In genomic region chr6:169940554-169941290, GRCh38 we compare ENCODE assay signal across 12 cellular contexts.
DNase-seq lines count a peak whose midpoint lies in the region; TF ChIP-seq lines count a peak whose summit lies in the region.
"Had no signal": no experiment of that assay in that cellular context is flagged by ENCODE, and none has a peak within 500 bp of the region (broad histone marks: within the 10 kb centered on the region; RNA-seq: fewer than 3 reads in every experiment).

No MANE protein-coding gene starts in this region.

- no peak overlapping the region for H4K12ac ChIP-seq in trophoblast cell (ENCODE audit: low read depth, low read length)

- H3K27me3 ChIP-seq in trophoblast cell (ENCODE audit: insufficient read depth, low read length) = no peaks in the 10 kb centered on the region
- H3K27me3 ChIP-seq in effector memory CD4-positive, alpha-beta T cell (replicated peaks; ENCODE audit: control insufficient read depth, insufficient read depth, low read length, poor library complexity, severe bottlenecking) = no peaks in the 10 kb centered on the region

- no peak overlapping the region for H3K9ac ChIP-seq in trophoblast cell (ENCODE audit: low read length)

- WGBS in trophoblast cell (ENCODE audit: extremely low coverage, insufficient coverage, insufficient read length) = no CpG with 5 or more reads among the region's 22 CpGs

- H3K36me3 ChIP-seq in HEK293 (ENCODE audit: control insufficient read depth in 2 of 2, insufficient read depth in 1 of 2, low read length in 2 of 2) = no peaks in the 10 kb centered on the region
- H3K36me3 ChIP-seq in trophoblast cell (ENCODE audit: control insufficient read depth in 1 of 2, insufficient read depth in 2 of 2, low read length in 2 of 2) = no peaks in the 10 kb centered on the region
- no peaks in the 10 kb centered on the region for H3K36me3 ChIP-seq in effector memory CD4-positive, alpha-beta T cell (ENCODE audit: control insufficient read depth, insufficient read depth, low read length)

- H3K4me1 ChIP-seq in HEK293 (ENCODE audit: control insufficient read depth, insufficient read depth, low read length) (no peaks in the 10 kb centered on the region), trophoblast cell (ENCODE audit: control insufficient read depth in 1 of 2, insufficient read depth in 2 of 2, low read length in 2 of 2) (peaks cover 6 to 9% of the 10 kb centered on the region in 2 experiments)
- no peaks in the 10 kb centered on the region for H3K4me1 ChIP-seq in effector memory CD4-positive, alpha-beta T cell (ENCODE audit: control insufficient read depth, insufficient read depth, low read length, poor library complexity, severe bottlenecking)

- H3K79me1 ChIP-seq in trophoblast cell (ENCODE audit: low read length) = peaks cover 3% of the 10 kb centered on the region

- H3K27ac ChIP-seq in HEK293 (ENCODE audit: extremely low read depth, low read depth, low read length) = no peak overlapping the region
- peak overlapping the region; percentile 15 for H3K27ac ChIP-seq in trophoblast cell (ENCODE audit: low read depth, low read length)
- H3K27ac ChIP-seq in effector memory CD4-positive, alpha-beta T cell (ENCODE audit: insufficient read depth, low read length, poor library complexity, severe bottlenecking) = no peak overlapping the region

- no peaks in the 10 kb centered on the region for H3K79me2 ChIP-seq in trophoblast cell (ENCODE audit: control insufficient read depth, insufficient read depth, low read length, poor library complexity)

- H3K9me3 ChIP-seq in HEK293 (ENCODE audit: control insufficient read depth, insufficient read depth, low read depth, low read length) (no peaks in the 10 kb centered on the region), trophoblast cell (ENCODE audit: insufficient read depth, low read depth, low read length) (peaks cover 4% of the 10 kb centered on the region)
- peaks cover 4% of the 10 kb centered on the region for H3K9me3 ChIP-seq in effector memory CD4-positive, alpha-beta T cell (ENCODE audit: control insufficient read depth, low read length)

- no peak overlapping the region for H3K4me2 ChIP-seq in trophoblast cell (ENCODE audit: low read length)

- H3K4me3 ChIP-seq in HEK293 (ENCODE audit: low read depth, low read length) (no peak overlapping the region), trophoblast cell (ENCODE audit: low read depth, low read length) (no peak overlapping the region)
- no peak overlapping the region for H3K4me3 ChIP-seq in effector memory CD4-positive, alpha-beta T cell (ENCODE audit: insufficient read depth, low read depth, low read length, poor library complexity, severe bottlenecking)

- DNase-seq in SHP77 (lab: John Stamatoyannopoulos, UW) = peak; percentile 16 to 62
- DNase-seq in islet precursor cell = peak; percentile 83
- no peak for DNase-seq in trophoblast cell
- no peak for DNase-seq in kidney glomerular epithelial cell (lab: John Stamatoyannopoulos, UW)
- DNase-seq in LoVo (ENCODE audit: low spot score) = no peak
- no peak for DNase-seq in effector memory CD4-positive, alpha-beta T cell
- DNase-seq in NCI-H2081 treated with DMSO at 0.1 percent for 48 hours (lab: John Stamatoyannopoulos, UW) = no peak
- DNase-seq: DMS79 treated with DMSO at 0.1 percent for 48 hours, GDM1, NCI-H187, NCI-H510A had no signal

- no peak overlapping the region for H2BK12ac ChIP-seq in trophoblast cell (ENCODE audit: low read length)

- H3K4ac ChIP-seq in trophoblast cell (ENCODE audit: low read depth, low read length) = no peak overlapping the region

- TF ChIP-seq CTCF in HEK293 (tag by site-specific recombination; IDR thresholded peaks at IDR 0.05) = no peak

- H3K23ac ChIP-seq in trophoblast cell (ENCODE audit: low read length) = no peak overlapping the region

- no peak overlapping the region for H2AK5ac ChIP-seq in trophoblast cell (ENCODE audit: low read length)

- no peak overlapping the region for H4K91ac ChIP-seq in trophoblast cell (ENCODE audit: low read depth, low read length)

- POLR2A ChIA-PET in HEK293 (lab: Yijun Ruan, JAX) = no interaction called here

- no peak overlapping the region for H2BK5ac ChIP-seq in trophoblast cell (ENCODE audit: low read depth, low read length, poor library complexity)

- H4K8ac ChIP-seq in trophoblast cell (ENCODE audit: low read depth, low read length) = no peak overlapping the region

- H3K18ac ChIP-seq in trophoblast cell (ENCODE audit: low read length) = no peak overlapping the region

- no peak overlapping the region for H3K14ac ChIP-seq in trophoblast cell (ENCODE audit: low read length)

- no peak overlapping the region for H2AFZ ChIP-seq in trophoblast cell (ENCODE audit: insufficient read depth, low read length, poor library complexity)

- no peak overlapping the region for H2BK120ac ChIP-seq in trophoblast cell (ENCODE audit: insufficient read depth, low read length, poor library complexity)

- CTCF ChIA-PET in HEK293 (lab: Yijun Ruan, JAX) = no interaction called here

TF ChIP-seq in HEK293, 187 proteins besides CTCF, POLR2A, EP300 and RAD21:
- no peak for TF ChIP-seq ATF2 (tag by site-specific recombination; IDR thresholded peaks at IDR 0.05; ENCODE audit: low read depth)
- TF ChIP-seq ZNF341 (tag by site-specific recombination; IDR thresholded peaks at IDR 0.05; ENCODE audit: low read depth) = 0 out of 2 replicates have a peak, but pooled peaks have one; percentile 12
- TF ChIP-seq ZFP37 (tag by site-specific recombination; IDR thresholded peaks at IDR 0.05) = no peak

Comparison
In these comparisons a context has a peak if more than half of its experiments do, and no peak if none do; other contexts are left out.
1. DNase-seq: peak in SHP77 (2 of 2) and islet precursor cell (single experiment); none in trophoblast cell (0 of 2), kidney glomerular epithelial cell (single experiment), LoVo (single experiment), effector memory CD4-positive, alpha-beta T cell (0 of 3) and NCI-H2081 treated with DMSO at 0.1 percent for 48 hours (single experiment).